In genomic region chr12:70467908-70468733, GRCh38 we compare ENCODE assay signal across 13 cellular contexts.
DNase-seq lines count a peak whose midpoint lies in the region; ATAC-seq, FAIRE-seq and TF ChIP-seq lines count a peak whose summit lies in the region.
"Had no signal": no experiment of that assay in that cellular context is flagged by ENCODE, and none has a peak within 500 bp of the region (broad histone marks: within the 10 kb centered on the region; RNA-seq: fewer than 3 reads in every experiment).

No MANE protein-coding gene starts in this region.

- H4K20me1 ChIP-seq in mammary epithelial cell (ENCODE audit: insufficient read depth, low read length) (no peaks in the 10 kb centered on the region), GM12878 (ENCODE audit: control insufficient read depth, insufficient read depth) (no peaks in the 10 kb centered on the region)

- H3K79me2 ChIP-seq in mammary epithelial cell (ENCODE audit: insufficient read depth, low read length) (no peaks in the 10 kb centered on the region), GM12878 (ENCODE audit: control insufficient read depth, insufficient read depth, low read length) (no peaks in the 10 kb centered on the region; the same call in 1 of the 2 replicates)

- H2BK120ac ChIP-seq in mesenchymal stem cell (ENCODE audit: low read depth, low read length): no peak overlapping the region

- H3K27me3 ChIP-seq in mammary epithelial cell (ENCODE audit: insufficient read depth, low read length): no peaks in the 10 kb centered on the region
- no peaks in the 10 kb centered on the region for H3K27me3 ChIP-seq in breast epithelium
- no peaks in the 10 kb centered on the region for H3K27me3 ChIP-seq in GM12878 (replicated peaks in 1 of 2; ENCODE audit: control insufficient read depth in 2 of 2, insufficient read depth in 2 of 2, low read length in 1 of 2)
- no peaks in the 10 kb centered on the region for H3K27me3 ChIP-seq in mesenchymal stem cell (ENCODE audit: control insufficient read depth in 1 of 2, insufficient read depth in 1 of 2, low read length in 2 of 2)
- H3K27me3 ChIP-seq in right atrium auricular region: no peaks in the 10 kb centered on the region

- H3K9me3 ChIP-seq in mammary epithelial cell (replicated peaks; ENCODE audit: insufficient read depth, low read length): peaks cover 6% of the 10 kb centered on the region
- peaks cover 0 to 7% of the 10 kb centered on the region in 2 donors for H3K9me3 ChIP-seq in breast epithelium
- H3K9me3 ChIP-seq in GM12878 (replicated peaks; ENCODE audit: control insufficient read depth, insufficient read depth, low read length): peaks cover 2% of the 10 kb centered on the region; the same call in 1 of the 3 replicates
- H3K9me3 ChIP-seq in mesenchymal stem cell (ENCODE audit: control insufficient read depth, low read length): peaks cover 18% of the 10 kb centered on the region
- peaks cover 0 to 10% of the 10 kb centered on the region in 2 donors for H3K9me3 ChIP-seq in right atrium auricular region

- intact Hi-C loops in mammary epithelial cell (cut with micrococcal nuclease) (no loop called here), breast epithelium (cut with DNase I; ENCODE audit: low total_unique reads) (no loop called here), GM12878 (cut with micrococcal nuclease; ENCODE audit: unreplicated experiment) (no loop called here)

- H3K18ac ChIP-seq in mesenchymal stem cell (ENCODE audit: low read depth in 1 of 2, low read length in 2 of 2): no peak overlapping the region

- no peak overlapping the region for H3K4me3 ChIP-seq in mammary epithelial cell (replicated peaks in 1 of 3; ENCODE audit: insufficient read depth in 1 of 3, low read depth in 2 of 3, low read length in 3 of 3)
- H3K4me3 ChIP-seq in breast epithelium: no peak overlapping the region
- peak overlapping the region; percentile 68 for H3K4me3 ChIP-seq in GM12878
- H3K4me3 ChIP-seq in mesenchymal stem cell (ENCODE audit: insufficient read depth in 1 of 2, low read depth in 1 of 2, low read length in 2 of 2): no peak overlapping the region
- no peak overlapping the region for H3K4me3 ChIP-seq in right atrium auricular region

- no peak overlapping the region for H2BK12ac ChIP-seq in mesenchymal stem cell (ENCODE audit: low read length in 2 of 2)

- no peak for TF ChIP-seq RAD21 in GM12878 (IDR thresholded peaks at IDR 0.05; ENCODE audit: insufficient read depth, low read depth, low read length)

- FAIRE-seq in GM12878 (lab: Jason Lieb, UNC): no peak

- no peak for TF ChIP-seq POLR2A in breast epithelium (IDR thresholded peaks at IDR 0.05)
- TF ChIP-seq POLR2A in GM12878 (IDR thresholded peaks at IDR 0.05; ENCODE audit: low read depth, low read length): no peak

- ATAC-seq in GM12878 (peak; percentile 88), HG02840 (IDR thresholded peaks at IDR 0.05; ENCODE audit: low FRiP score, unreplicated experiment) (no peak)

- H3K4me1 ChIP-seq in mammary epithelial cell (ENCODE audit: insufficient read depth, low read length) (no peaks in the 10 kb centered on the region), breast epithelium (no peaks in the 10 kb centered on the region), GM12878 (ENCODE audit: control insufficient read depth, insufficient read depth, low read length) (no peaks in the 10 kb centered on the region), mesenchymal stem cell (ENCODE audit: control insufficient read depth, insufficient read depth, low read depth, low read length) (no peaks in the 10 kb centered on the region), right atrium auricular region (no peaks in the 10 kb centered on the region)

- H3K4ac ChIP-seq in mesenchymal stem cell (ENCODE audit: low read depth in 1 of 2, low read length in 2 of 2): no peak overlapping the region

- no peak overlapping the region for H2BK15ac ChIP-seq in mesenchymal stem cell (ENCODE audit: low read depth, poor library complexity, severe bottlenecking)

- no peak for DNase-seq in mammary epithelial cell
- DNase-seq in breast epithelium (ENCODE audit: low spot score in 2 of 2): no peak
- DNase-seq in NOMO-1 (lab: John Stamatoyannopoulos, UW; ENCODE audit: unreplicated experiment in 2 of 2): peak; percentile 67 to 69
- DNase-seq in GM12878 (ENCODE audit: low read depth, low spot score): no peak
- DNase-seq in mesenchymal stem cell: no peak
- DNase-seq in right atrium auricular region (ENCODE audit: low spot score): no peak
- DNase-seq in NCI-H2081 treated with DMSO at 0.1 percent for 48 hours (lab: John Stamatoyannopoulos, UW): no peak
- DNase-seq: activated CD4-positive, alpha-beta T cell treated with anti-CD3 and anti-CD28 coated beads, Interleukin-2, amount 10 ng/mL, durations not matched to agents 7 days and 5 days; effector CD4-positive, alpha-beta T cell; immature natural killer cell; NCI-H526; T-helper 1 cell had no signal

- no peaks in the 10 kb centered on the region for H3K79me1 ChIP-seq in mesenchymal stem cell (replicated peaks; ENCODE audit: low read length, poor library complexity, severe bottlenecking)

- H2BK5ac ChIP-seq in mesenchymal stem cell (ENCODE audit: low read depth, low read length, poor library complexity, severe bottlenecking): no peak overlapping the region

- H3K36me3 ChIP-seq in mammary epithelial cell (ENCODE audit: insufficient read depth, low read length) (no peaks in the 10 kb centered on the region), breast epithelium (no peaks in the 10 kb centered on the region), GM12878 (ENCODE audit: control insufficient read depth in 2 of 2, insufficient read depth in 2 of 2, low read length in 1 of 2) (no peaks in the 10 kb centered on the region), mesenchymal stem cell (ENCODE audit: control insufficient read depth in 1 of 2, insufficient read depth in 2 of 2, low read depth in 1 of 2, low read length in 2 of 2) (no peaks in the 10 kb centered on the region), right atrium auricular region (no peaks in the 10 kb centered on the region)

- TF ChIP-seq EP300 in GM12878 (IDR thresholded peaks at IDR 0.05; ENCODE audit: borderline replicate concordance in 1 of 2, control insufficient read depth in 1 of 2, low read depth in 2 of 2, low read length in 2 of 2): no peak

- no peak overlapping the region for H3K14ac ChIP-seq in mesenchymal stem cell (ENCODE audit: low read length in 2 of 2)

- H2AFZ ChIP-seq in mammary epithelial cell (ENCODE audit: low read depth, low read length) (peak overlapping the region; percentile 16), GM12878 (ENCODE audit: control insufficient read depth, low read depth, low read length) (peak overlapping the region; percentile 38), mesenchymal stem cell (ENCODE audit: low read depth, low read length) (no peak overlapping the region)

- POLR2A ChIA-PET in GM12878 (lab: Charles Lee): interaction anchor here (1.5 to 2.8 kb wide), 2 partner anchors 15 to 19 kb away, joined by 3 to 12 read pairs; no protein-coding TSS in a partner anchor

- no peak overlapping the region for H3K4me2 ChIP-seq in mammary epithelial cell (ENCODE audit: insufficient read depth, low read depth, low read length)
- peak overlapping the region; percentile 33; the same call in 1 of the 2 replicates for H3K4me2 ChIP-seq in GM12878 (ENCODE audit: control insufficient read depth, insufficient read depth)
- H3K4me2 ChIP-seq in mesenchymal stem cell (ENCODE audit: low read length, poor library complexity, severe bottlenecking): no peak overlapping the region

- dilution Hi-C loops in mammary epithelial cell (cut with HindIII; ENCODE audit: low sequenced_read_pairs): no loop called here

- H3K9ac ChIP-seq in mammary epithelial cell (ENCODE audit: insufficient read depth, low read length) (no peak overlapping the region), GM12878 (ENCODE audit: control insufficient read depth, insufficient read depth, low read length) (peak overlapping the region; percentile 42), mesenchymal stem cell (ENCODE audit: low read length) (no peak overlapping the region)

- H2AK5ac ChIP-seq in mesenchymal stem cell (ENCODE audit: low read length, severe bottlenecking): no peak overlapping the region

- BruUV-seq in mammary epithelial cell (replicated peaks; lab: Mats Ljungman, UMichigan): no TSS peak
- TSS peak; percentile 65 for BruUV-seq in GM12878 (replicated peaks; lab: Mats Ljungman, UMichigan)

- SMC1A ChIA-PET in GM12878 (lab: Charles Lee; ENCODE audit: uncharacterized antibody, unreplicated experiment): interaction anchor here (0.7 to 5.3 kb wide), 7 partner anchors 9 to 235 kb away, joined by 3 to 37 read pairs (median 4); no protein-coding TSS in a partner anchor

- H3K27ac ChIP-seq in mammary epithelial cell (ENCODE audit: insufficient read depth, low read depth, low read length): no peak overlapping the region
- no peak overlapping the region for H3K27ac ChIP-seq in breast epithelium
- H3K27ac ChIP-seq in GM12878 (ENCODE audit: control insufficient read depth, insufficient read depth): peak overlapping the region; percentile 33
- no peak overlapping the region for H3K27ac ChIP-seq in mesenchymal stem cell (ENCODE audit: low read length, poor library complexity, severe bottlenecking)
- no peak overlapping the region for H3K27ac ChIP-seq in right atrium auricular region

- in situ Hi-C loops in mammary epithelial cell (cut with MboI; ENCODE audit: low sequenced_read_pairs in 2 of 2) (no loop called here), GM12878 (cut with MboI) (no loop called here)

- H4K8ac ChIP-seq in mesenchymal stem cell (ENCODE audit: low read length): no peak overlapping the region

- no peak for TF ChIP-seq CTCF in mammary epithelial cell (conservative IDR thresholded peaks at IDR 0.05 in 1 of 2, IDR thresholded peaks at IDR 0.05 in 1 of 2; ENCODE audit: extremely low read depth in 1 of 2, insufficient read depth in 1 of 2, low read depth in 1 of 2, low read length in 2 of 2)
- no peak for TF ChIP-seq CTCF in breast epithelium (IDR thresholded peaks at IDR 0.05)
- TF ChIP-seq CTCF in GM12878 (IDR thresholded peaks at IDR 0.05 in 2 of 3, conservative IDR thresholded peaks at IDR 0.05 in 1 of 3; ENCODE audit: control insufficient read depth in 2 of 3, extremely low read depth in 1 of 3, insufficient read depth in 1 of 3, low read depth in 3 of 3, low read length in 3 of 3): no peak
- TF ChIP-seq CTCF in right atrium auricular region (IDR thresholded peaks at IDR 0.05): no peak

- H4K91ac ChIP-seq in mesenchymal stem cell (ENCODE audit: low read length): no peak overlapping the region

- CTCF ChIA-PET in mammary epithelial cell (lab: Charles Lee; ENCODE audit: low non-redundant PET) (no interaction called here), GM12878 (lab: Yijun Ruan, JAX) (interaction anchor here (0.6 to 1.6 kb wide), 3 partner anchors 52 to 109 kb away, joined by 3 to 5 read pairs (median 4); no protein-coding TSS in a partner anchor)

- WGBS in mammary epithelial cell (ENCODE audit: low coverage, missing lambda C conversion rate): 86% methylated on average over 7 of the region's 10 CpGs
- WGBS in GM12878 (ENCODE audit: insufficient coverage, insufficient replicate concordance, low lambda C conversion rate, missing lambda C conversion rate): 22% methylated on average over 10 of the region's 10 CpGs
- WGBS in mesenchymal stem cell: 91% methylated on average over 10 of the region's 10 CpGs

- no peak overlapping the region for H3K23ac ChIP-seq in mesenchymal stem cell (ENCODE audit: low read length in 2 of 2)

- RAD21 ChIA-PET in GM12878 (lab: Charles Lee; ENCODE audit: unreplicated experiment): interaction anchor here (1.1 to 4.0 kb wide), 4 partner anchors 15 to 581 kb away, joined by 3 to 20 read pairs (median 4); no protein-coding TSS in a partner anchor

Comparison
In these comparisons a context has a peak if more than half of its experiments do, and no peak if none do; other contexts are left out.
1. DNase-seq: peak in NOMO-1 (2 of 2); none in mammary epithelial cell (single experiment), breast epithelium (0 of 2), GM12878 (single experiment), mesenchymal stem cell (single experiment), right atrium auricular region (single experiment) and NCI-H2081 treated with DMSO at 0.1 percent for 48 hours (single experiment).